ENCODE assay signal across 16 cellular contexts in genomic region chr5:15487228-15487627, GRCh38. TPM values are rescaled to one million over a fixed set of nuclear protein-coding genes. Genes with fewer than 3 reads are reported as not detected.
"Had no signal": no experiment of that assay in that cellular context is flagged by ENCODE, and none has a peak within 500 bp of the region (broad histone marks: within the 10 kb centered on the region; RNA-seq: fewer than 3 reads in every experiment).

No MANE protein-coding gene starts in this region.

- ATAC-seq: activated CD8-positive, alpha-beta T cell treated with anti-CD3 and anti-CD28 coated beads for 36 hours; activated T-cell treated with anti-CD3 and anti-CD28 coated beads, Interleukin-2, amount 50 U/mL, for 4 hours; foreskin keratinocyte; lower lobe of right lung; natural killer cell; right lobe of liver had no signal

- DNase-seq: activated B cell treated with CpG ODN at 0.5 μM for 24 hours; activated CD4-positive, alpha-beta T cell treated with anti-CD3 and anti-CD28 coated beads for 4 hours; activated CD8-positive, alpha-beta T cell treated with anti-CD3 and anti-CD28 coated beads for 36 hours; activated effector memory CD4-positive, alpha-beta T cell treated with Interleukin-2 at 50 U/mL for 16 hours; activated T-cell treated with anti-CD3 and anti-CD28 coated beads, Interleukin-2, amount 50 U/mL, for 4 hours; colonic mucosa; foreskin keratinocyte; hippocampal formation; islet precursor cell; lower lobe of right lung; natural killer cell; right lobe of liver; small intestine; stimulated activated CD4-positive, alpha-beta T cell treated with anti-CD3 and anti-CD28 coated beads, Interleukin-15, amount 100 ng/mL, for 24 hours; stimulated activated CD4-positive, alpha-beta T cell treated with anti-CD3 and anti-CD28 coated beads, Interleukin-2, amount 100 ng/mL, for 48 hours; stomach had no signal

RNA-seq across cellular contexts. Expression of gene FBXL7, which starts 12.8 kb away (rescaled TPM):
- total RNA-seq: activated B cell treated with CpG ODN at 0.5 μM for 24 hours; activated CD8-positive, alpha-beta T cell treated with anti-CD3 and anti-CD28 coated beads for 36 hours; activated T-cell treated with anti-CD3 and anti-CD28 coated beads, Interleukin-2, amount 50 U/mL, for 4 hours; natural killer cell had no signal
